27 cellular contexts compared by ENCODE assay signal in the genomic region with DNA sequence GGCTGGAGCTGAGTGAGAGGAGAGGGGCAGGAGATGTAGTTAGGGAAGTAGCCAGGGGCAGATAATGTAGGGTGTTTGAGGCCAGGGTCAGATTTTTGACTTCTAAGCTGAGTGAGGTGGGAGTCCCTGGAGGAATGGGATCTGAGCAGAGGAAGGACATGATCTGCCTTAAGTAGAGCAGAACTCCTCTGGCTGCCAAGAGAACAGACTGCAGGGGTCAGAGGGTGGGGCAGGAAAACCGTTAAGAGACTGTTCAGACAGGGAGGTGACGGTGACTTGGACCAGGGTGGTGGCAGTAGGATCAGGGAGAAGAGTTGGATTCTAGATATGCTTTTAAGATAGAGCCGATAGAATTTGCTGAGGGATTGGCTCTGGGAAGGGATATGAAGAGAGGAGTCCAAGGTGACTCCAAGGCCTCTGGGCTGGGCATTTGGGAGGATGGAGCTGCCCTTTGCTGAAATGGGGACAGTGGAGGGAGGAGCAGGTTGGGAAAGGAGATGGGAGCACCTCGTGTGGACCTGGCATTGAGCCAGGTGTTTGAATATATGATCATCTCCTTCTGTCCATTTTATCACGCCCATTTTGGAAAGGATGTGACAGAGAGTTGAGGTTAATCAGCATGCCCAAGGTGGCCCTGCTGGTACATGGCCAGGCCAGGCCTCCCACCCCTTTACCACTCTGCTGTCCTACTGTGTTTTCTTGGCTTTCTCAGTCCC.
"Had no signal": no experiment of that assay in that cellular context is flagged by ENCODE, and none has a peak within 500 bp of the region (broad histone marks: within the 10 kb centered on the region; RNA-seq: fewer than 3 reads in every experiment).

No MANE protein-coding gene starts in this region.

- H3K27ac Mint-ChIP-seq: activated CD4-positive, alpha-beta memory T cell treated with anti-CD3 and anti-CD28 coated beads, Interleukin-2, amount 10 ng/mL, durations not matched to agents 7 days and 5 days; activated CD4-positive, alpha-beta T cell treated with anti-CD3 and anti-CD28 coated beads for 36 hours; activated naive CD4-positive, alpha-beta T cell treated with anti-CD3 and anti-CD28 coated beads for 36 hours; activated naive CD8-positive, alpha-beta T cell; activated T-helper 17 cell treated with anti-CD3 and anti-CD28 coated beads, Interleukin-2, amount 50 U/mL, for 72 hours; brain had no signal

- H3K4me3 Mint-ChIP-seq: activated CD4-positive, alpha-beta memory T cell treated with anti-CD3 and anti-CD28 coated beads, Interleukin-2, amount 10 ng/mL, durations not matched to agents 7 days and 5 days; activated CD4-positive, alpha-beta T cell treated with anti-CD3 and anti-CD28 coated beads for 36 hours; activated naive CD4-positive, alpha-beta T cell treated with anti-CD3 and anti-CD28 coated beads for 36 hours; activated naive CD8-positive, alpha-beta T cell; activated T-helper 17 cell treated with anti-CD3 and anti-CD28 coated beads, Interleukin-2, amount 50 U/mL, for 72 hours; brain had no signal

- ATAC-seq: activated CD4-positive, alpha-beta T cell treated with anti-CD3 and anti-CD28 coated beads for 36 hours; activated T-helper 17 cell treated with anti-CD3 and anti-CD28 coated beads, Interleukin-2, amount 50 U/mL, for 72 hours; Panc1 had no signal

- H3K36me3 Mint-ChIP-seq: activated naive CD8-positive, alpha-beta T cell had no signal

- FAIRE-seq: astrocyte had no signal

- H3K4me1 Mint-ChIP-seq: activated CD4-positive, alpha-beta memory T cell treated with anti-CD3 and anti-CD28 coated beads, Interleukin-2, amount 10 ng/mL, durations not matched to agents 7 days and 5 days; activated CD4-positive, alpha-beta T cell treated with anti-CD3 and anti-CD28 coated beads for 36 hours; activated T-helper 17 cell treated with anti-CD3 and anti-CD28 coated beads, Interleukin-2, amount 50 U/mL, for 72 hours had no signal

- H3K9me3 Mint-ChIP-seq: activated CD4-positive, alpha-beta memory T cell treated with anti-CD3 and anti-CD28 coated beads, Interleukin-2, amount 10 ng/mL, durations not matched to agents 7 days and 5 days; activated naive CD4-positive, alpha-beta T cell treated with anti-CD3 and anti-CD28 coated beads for 36 hours; activated T-helper 17 cell treated with anti-CD3 and anti-CD28 coated beads, Interleukin-2, amount 50 U/mL, for 72 hours had no signal

- DNase-seq: activated CD4-positive, alpha-beta memory T cell treated with anti-CD3 and anti-CD28 coated beads, Interleukin-2, amount 10 ng/mL, durations not matched to agents 7 days and 5 days; activated CD4-positive, alpha-beta T cell treated with anti-CD3 and anti-CD28 coated beads for 36 hours; activated CD4-positive, alpha-beta T cell treated with anti-CD3 and anti-CD28 coated beads, Interleukin-2, amount 50 U/mL, for 1 hour; activated CD4-positive, CD25-positive, alpha-beta regulatory T cell; activated gamma-delta T cell; activated naive CD4-positive, alpha-beta T cell treated with anti-CD3 and anti-CD28 coated beads for 36 hours; activated T-cell treated with anti-CD3 and anti-CD28 coated beads for 4 hours; activated T-cell treated with anti-CD3 and anti-CD28 coated beads, Interleukin-2, amount 50 U/mL, for 48 hours; amygdala; NCI-H1092; NCI-H1417; NCI-H1694; NCI-H2029; NCI-H2107; NCI-H510A treated with DMSO at 0.1 percent for 48 hours; NK-92 treated with Interleukin-12 subunit alpha and Interleukin-12 subunit beta, amount 100 ng/mL, for 24 hours; OCI-M1; Right ventricle myocardium superior; RPMI8226; SJCRH30; SK-N-SH; T-helper 1 cell had no signal
